ENCODE assay signal across 1 cellular context in the genomic region with DNA sequence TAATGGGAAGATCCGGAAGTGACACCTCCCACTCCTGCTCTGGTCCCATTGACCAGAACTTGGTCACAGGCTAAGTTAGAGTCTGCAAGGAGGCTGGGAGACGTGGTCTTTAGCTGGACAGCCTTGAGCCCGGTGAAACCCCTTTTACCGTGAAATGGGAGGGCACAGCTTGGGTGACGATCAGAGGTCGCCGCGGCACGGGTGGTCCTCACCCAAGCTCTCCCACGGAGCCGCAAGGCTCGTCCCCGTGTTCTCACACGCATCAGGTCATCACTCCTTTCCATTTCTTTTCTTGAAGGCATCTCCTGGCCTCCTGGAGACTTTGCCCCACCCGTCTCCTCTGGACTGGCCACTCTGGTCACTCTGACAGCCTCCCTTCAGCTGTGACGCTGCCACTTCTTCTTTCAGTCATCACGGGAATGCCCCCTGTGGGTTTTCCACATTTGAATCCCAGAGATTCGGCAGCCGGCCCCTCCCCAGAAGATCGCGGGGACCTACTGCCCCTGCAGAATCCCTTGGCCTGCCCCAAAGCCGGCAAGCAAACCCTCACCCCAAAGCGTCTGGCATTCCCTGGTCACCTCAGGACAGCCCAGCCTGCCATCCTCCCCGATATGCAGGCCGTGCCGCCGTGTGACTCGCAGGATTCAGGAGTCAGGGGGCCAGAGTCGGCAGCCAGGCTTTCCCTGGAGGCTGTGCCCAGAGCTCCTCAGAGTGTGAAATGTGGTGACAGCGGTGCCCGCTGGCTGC.
TF ChIP-seq lines count a peak whose summit lies in the region.

No MANE protein-coding gene starts in this region.

TF ChIP-seq in WTC11, 78 proteins besides CTCF, POLR2A, EP300 and RAD21 (continued from another document):
- TF ChIP-seq, protein P1, sequence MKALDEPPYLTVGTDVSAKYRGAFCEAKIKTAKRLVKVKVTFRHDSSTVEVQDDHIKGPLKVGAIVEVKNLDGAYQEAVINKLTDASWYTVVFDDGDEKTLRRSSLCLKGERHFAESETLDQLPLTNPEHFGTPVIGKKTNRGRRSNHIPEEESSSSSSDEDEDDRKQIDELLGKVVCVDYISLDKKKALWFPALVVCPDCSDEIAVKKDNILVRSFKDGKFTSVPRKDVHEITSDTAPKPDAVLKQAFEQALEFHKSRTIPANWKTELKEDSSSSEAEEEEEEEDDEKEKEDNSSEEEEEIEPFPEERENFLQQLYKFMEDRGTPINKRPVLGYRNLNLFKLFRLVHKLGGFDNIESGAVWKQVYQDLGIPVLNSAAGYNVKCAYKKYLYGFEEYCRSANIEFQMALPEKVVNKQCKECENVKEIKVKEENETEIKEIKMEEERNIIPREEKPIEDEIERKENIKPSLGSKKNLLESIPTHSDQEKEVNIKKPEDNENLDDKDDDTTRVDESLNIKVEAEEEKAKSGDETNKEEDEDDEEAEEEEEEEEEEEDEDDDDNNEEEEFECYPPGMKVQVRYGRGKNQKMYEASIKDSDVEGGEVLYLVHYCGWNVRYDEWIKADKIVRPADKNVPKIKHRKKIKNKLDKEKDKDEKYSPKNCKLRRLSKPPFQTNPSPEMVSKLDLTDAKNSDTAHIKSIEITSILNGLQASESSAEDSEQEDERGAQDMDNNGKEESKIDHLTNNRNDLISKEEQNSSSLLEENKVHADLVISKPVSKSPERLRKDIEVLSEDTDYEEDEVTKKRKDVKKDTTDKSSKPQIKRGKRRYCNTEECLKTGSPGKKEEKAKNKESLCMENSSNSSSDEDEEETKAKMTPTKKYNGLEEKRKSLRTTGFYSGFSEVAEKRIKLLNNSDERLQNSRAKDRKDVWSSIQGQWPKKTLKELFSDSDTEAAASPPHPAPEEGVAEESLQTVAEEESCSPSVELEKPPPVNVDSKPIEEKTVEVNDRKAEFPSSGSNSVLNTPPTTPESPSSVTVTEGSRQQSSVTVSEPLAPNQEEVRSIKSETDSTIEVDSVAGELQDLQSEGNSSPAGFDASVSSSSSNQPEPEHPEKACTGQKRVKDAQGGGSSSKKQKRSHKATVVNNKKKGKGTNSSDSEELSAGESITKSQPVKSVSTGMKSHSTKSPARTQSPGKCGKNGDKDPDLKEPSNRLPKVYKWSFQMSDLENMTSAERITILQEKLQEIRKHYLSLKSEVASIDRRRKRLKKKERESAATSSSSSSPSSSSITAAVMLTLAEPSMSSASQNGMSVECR (CRISPR knock-in tag; IDR thresholded peaks at IDR 0.05; ENCODE audit: borderline replicate concordance) = 0 out of 2 replicates have a peak, but pooled peaks have one; percentile 29
